ENCODE assay signal across 21 cellular contexts in genomic region chr5:3100921-3101551, GRCh38.
DNase-seq lines count a peak whose midpoint lies in the region; ATAC-seq and TF ChIP-seq lines count a peak whose summit lies in the region.
"Had no signal": no experiment of that assay in that cellular context is flagged by ENCODE, and none has a peak within 500 bp of the region (broad histone marks: within the 10 kb centered on the region; RNA-seq: fewer than 3 reads in every experiment).

No MANE protein-coding gene starts in this region.

- H3K27me3 ChIP-seq in H7 (ENCODE audit: control insufficient read depth, insufficient read depth, low read length), result peaks cover 9% of the 10 kb centered on the region; the same call in 1 of the 2 replicates
- no peaks in the 10 kb centered on the region for H3K27me3 ChIP-seq in NT2/D1 (ENCODE audit: insufficient read depth, insufficient read length)
- H3K27me3 ChIP-seq in suprapubic skin, result peaks cover 30% of the 10 kb centered on the region

- H3K27me3 Mint-ChIP-seq in type B pancreatic cell, result peaks cover 40% of the 10 kb centered on the region

- no peak for TF ChIP-seq EP300 in suprapubic skin (IDR thresholded peaks at IDR 0.05)

- H3K4me1 ChIP-seq in NT2/D1 (ENCODE audit: insufficient read depth, insufficient read length), result peaks cover 13% of the 10 kb centered on the region
- H3K4me1 ChIP-seq in suprapubic skin, result no peaks in the 10 kb centered on the region

- peak overlapping the region; percentile 66 for H3K9ac ChIP-seq in NT2/D1 (ENCODE audit: insufficient read length, low read depth)
- H3K9ac ChIP-seq: KMS-11 had no signal

- peak; percentile 83 for DNase-seq in H7
- DNase-seq in NT2/D1 (ENCODE audit: low read depth, low spot score), result peak; percentile 73
- DNase-seq in iPS-NIHi11 (ENCODE audit: low spot score), result peak; percentile 65
- no peak for DNase-seq in type B pancreatic cell (ENCODE audit: extremely low spot score, unreplicated experiment)
- DNase-seq in suprapubic skin (ENCODE audit: low spot score in 2 of 2), result no peak
- DNase-seq in stimulated activated CD4-positive, alpha-beta T cell treated with anti-CD3 and anti-CD28 coated beads, Interleukin-2, amount 100 ng/mL, for 24 hours, result no peak
- DNase-seq: ACHN, GF-D8, MV-4-11, NCI-H1417, NCI-H187, NCI-H2227 treated with DMSO at 0.1 percent for 48 hours, NCI-H510A treated with DMSO at 0.1 percent for 48 hours, NCI-H774, OCI-M1, Right ventricle myocardium superior had no signal

- TF ChIP-seq CTCF in type B pancreatic cell (conservative IDR thresholded peaks at IDR 0.05), result no peak
- no peak for TF ChIP-seq CTCF in suprapubic skin (IDR thresholded peaks at IDR 0.05)

- H3K9me3 ChIP-seq in NT2/D1 (ENCODE audit: insufficient read depth, low read length), result peaks cover 5% of the 10 kb centered on the region; the same call in 1 of the 2 replicates
- no peaks in the 10 kb centered on the region for H3K9me3 ChIP-seq in suprapubic skin

- no peak overlapping the region for H3K27ac ChIP-seq in suprapubic skin
- H3K27ac ChIP-seq: KMS-11 had no signal

- no peak overlapping the region for H3K27ac Mint-ChIP-seq in type B pancreatic cell
- H3K27ac Mint-ChIP-seq: CD14-positive monocyte had no signal

- peak overlapping the region; percentile 44 for H3K4me3 Mint-ChIP-seq in type B pancreatic cell
- H3K4me3 Mint-ChIP-seq: CD14-positive monocyte had no signal

- ATAC-seq in HG02840 (IDR thresholded peaks at IDR 0.05; ENCODE audit: low FRiP score, unreplicated experiment), result no peak
- ATAC-seq: GM12878, HCT116 had no signal

- no peaks in the 10 kb centered on the region for H3K9me3 Mint-ChIP-seq in type B pancreatic cell

- H3K36me3 ChIP-seq in H7 (replicated peaks; ENCODE audit: control insufficient read depth, insufficient read depth, low read length), result no peaks in the 10 kb centered on the region
- H3K36me3 ChIP-seq in NT2/D1 (ENCODE audit: insufficient read depth, insufficient read length, low read length), result no peaks in the 10 kb centered on the region
- H3K36me3 ChIP-seq in suprapubic skin, result no peaks in the 10 kb centered on the region

- H3K4me1 Mint-ChIP-seq in type B pancreatic cell (ENCODE audit: unreplicated experiment), result peaks cover 39% of the 10 kb centered on the region
- H3K4me1 Mint-ChIP-seq: CD14-positive monocyte had no signal

- peak overlapping the region; percentile 3; the same call in 1 of the 2 replicates for H3K4me3 ChIP-seq in H7 (ENCODE audit: insufficient read depth, low read depth, low read length)
- H3K4me3 ChIP-seq in NT2/D1 (ENCODE audit: insufficient read length, low read depth), result no peak overlapping the region
- no peak overlapping the region for H3K4me3 ChIP-seq in suprapubic skin
- H3K4me3 ChIP-seq: GM12878 had no signal

- no peaks in the 10 kb centered on the region for H3K36me3 Mint-ChIP-seq in type B pancreatic cell
- H3K36me3 Mint-ChIP-seq: CD14-positive monocyte had no signal

- TF ChIP-seq POLR2A in suprapubic skin (IDR thresholded peaks at IDR 0.05), result no peak

- 65% methylated on average over 10 of the region's 14 CpGs for WGBS in suprapubic skin

Comparison
In these comparisons a context has a peak if more than half of its experiments do, and no peak if none do; other contexts are left out.
1. DNase-seq: peak in H7 (single experiment), NT2/D1 (single experiment) and iPS-NIHi11 (single experiment); none in type B pancreatic cell (single experiment), suprapubic skin (0 of 2) and stimulated activated CD4-positive, alpha-beta T cell treated with anti-CD3 and anti-CD28 coated beads, Interleukin-2, amount 100 ng/mL, for 24 hours (0 of 2).